Comparison of ENCODE assay signal across 31 cellular contexts in the genomic region with DNA sequence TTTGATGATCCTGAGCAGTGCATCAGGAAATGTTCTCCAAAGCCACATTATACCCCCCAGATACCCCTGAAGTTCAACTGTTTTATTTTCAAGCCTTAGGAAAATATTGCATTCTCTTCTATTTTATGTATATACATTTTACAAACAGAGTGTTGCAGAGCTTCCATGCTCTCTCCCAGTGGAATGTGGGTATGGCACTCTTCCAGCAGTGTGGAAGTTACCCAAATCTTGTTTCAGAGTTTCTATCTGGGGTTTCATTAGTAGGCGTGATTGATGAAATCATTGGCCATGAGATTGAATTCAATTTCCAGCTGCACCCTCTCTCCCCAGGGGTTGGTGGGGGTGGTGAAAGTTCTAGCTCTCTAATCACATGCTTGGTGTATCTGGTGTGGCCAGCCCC.
"Had no signal": no experiment of that assay in that cellular context is flagged by ENCODE, and none has a peak within 500 bp of the region (broad histone marks: within the 10 kb centered on the region; RNA-seq: fewer than 3 reads in every experiment).

No MANE protein-coding gene starts in this region.

- H3K9me3 ChIP-seq: left lung, lower lobe of right lung, neutrophil, ovary, right atrium auricular region, right lobe of liver, testis, thyroid gland, transverse colon, upper lobe of left lung, vagina had no signal

- H3K9ac ChIP-seq: neural progenitor cell had no signal

- ATAC-seq: left colon; left lung; lower lobe of right lung; natural killer cell; right lobe of liver; stimulated activated naive B cell treated with anti-CD40 and anti-IgM and Interleukin-4, amounts not matched to agents 10 μg/mL and 1 μg/mL and 100 μg/mL, for 72 hours; stimulated activated naive CD8-positive, alpha-beta T cell treated with anti-CD3 and anti-CD28 coated beads, Interleukin-15, Interleukin-2, amounts not matched to agents 100 U/mL and 50 U/mL, for 24 hours had no signal

- H3K4me3 Mint-ChIP-seq: immature natural killer cell; naive B cell; natural killer cell; nephron progenitor cell; neural progenitor cell; stimulated activated naive B cell treated with anti-CD40 and anti-IgM and Interleukin-4, amounts not matched to agents 10 μg/mL and 1 μg/mL and 100 μg/mL, for 72 hours had no signal

- FAIRE-seq: islet of Langerhans, kidney had no signal

- H3K4me1 ChIP-seq: left lung, lower lobe of right lung, neural progenitor cell, right atrium auricular region, right lobe of liver, stomach, testis, thyroid gland, transverse colon, upper lobe of left lung, vagina had no signal

- DNase-seq: immature natural killer cell; left colon; left lung; lower lobe of right lung; mammary epithelial cell; mesenchymal stem cell; naive B cell; natural killer cell; nephron progenitor cell; occipital lobe; ovary; right lobe of liver; stimulated activated CD4-positive, alpha-beta T cell treated with anti-CD3 and anti-CD28 coated beads, Interleukin-12 subunit alpha, Interleukin-12 subunit beta, amount 100 ng/mL, for 4 hours; stimulated activated CD4-positive, alpha-beta T cell treated with anti-CD3 and anti-CD28 coated beads, Interleukin-15, amount 100 ng/mL, for 24 hours; stimulated activated CD4-positive, alpha-beta T cell treated with anti-CD3 and anti-CD28 coated beads, Interleukin-2, amount 100 ng/mL, for 24 hours; stimulated activated CD4-positive, alpha-beta T cell treated with anti-CD3 and anti-CD28 coated beads, Interleukin-4, amount 100 ng/mL, for 1 hour; stimulated activated naive B cell treated with anti-CD40 and anti-IgM and Interleukin-4, amounts not matched to agents 10 μg/mL and 1 μg/mL and 100 μg/mL, for 72 hours; stimulated activated naive CD8-positive, alpha-beta T cell treated with anti-CD3 and anti-CD28 coated beads, Interleukin-15, Interleukin-2, amounts not matched to agents 100 U/mL and 50 U/mL, for 24 hours; stomach; testis; thyroid gland; transverse colon; upper lobe of left lung had no signal

- H3K27me3 ChIP-seq: neural progenitor cell, neutrophil, ovary, right atrium auricular region, right lobe of liver, stomach, testis, thyroid gland, transverse colon, upper lobe of left lung, vagina had no signal

- H3K4me3 ChIP-seq: left lung, lower lobe of right lung, neural progenitor cell, ovary, right atrium auricular region, right lobe of liver, smooth muscle cell, stomach, testis, thyroid gland, transverse colon, upper lobe of left lung, vagina had no signal

- H2AFZ ChIP-seq: neural progenitor cell had no signal

- H3K36me3 Mint-ChIP-seq: immature natural killer cell; naive B cell; natural killer cell; neural progenitor cell; stimulated activated naive B cell treated with anti-CD40 and anti-IgM and Interleukin-4, amounts not matched to agents 10 μg/mL and 1 μg/mL and 100 μg/mL, for 72 hours had no signal

- H3K9me3 Mint-ChIP-seq: immature natural killer cell, natural killer cell had no signal

- H3K27ac Mint-ChIP-seq: immature natural killer cell; naive B cell; natural killer cell; nephron progenitor cell; neural progenitor cell; progenitor cell of endocrine pancreas; stimulated activated naive B cell treated with anti-CD40 and anti-IgM and Interleukin-4, amounts not matched to agents 10 μg/mL and 1 μg/mL and 100 μg/mL, for 72 hours had no signal

- H3K4me1 Mint-ChIP-seq: immature natural killer cell; naive B cell; natural killer cell; stimulated activated naive B cell treated with anti-CD40 and anti-IgM and Interleukin-4, amounts not matched to agents 10 μg/mL and 1 μg/mL and 100 μg/mL, for 72 hours had no signal

- H3K36me3 ChIP-seq: left lung, lower lobe of right lung, neural progenitor cell, neutrophil, ovary, right atrium auricular region, right lobe of liver, stomach, thyroid gland, transverse colon, upper lobe of left lung, vagina had no signal

- H3K4me2 ChIP-seq: neural progenitor cell, smooth muscle cell had no signal

- H3K27ac ChIP-seq: left lung, lower lobe of right lung, neural progenitor cell, neutrophil, ovary, right atrium auricular region, right lobe of liver, stomach, testis, thyroid gland, transverse colon, upper lobe of left lung, vagina had no signal
